15 cellular contexts compared by ENCODE assay signal in genomic region chr12:76874491-76875190, GRCh38. TPM values are rescaled to one million over a fixed set of nuclear protein-coding genes. Genes with fewer than 3 reads are reported as not detected.
A peak's percentile ranks its signal among the peaks of the same experiment; 100 is the strongest.
DNase-seq lines count a peak whose midpoint lies in the region; ATAC-seq and TF ChIP-seq lines count a peak whose summit lies in the region.
"Had no signal": no experiment of that assay in that cellular context is flagged by ENCODE, and none has a peak within 500 bp of the region (broad histone marks: within the 10 kb centered on the region; RNA-seq: fewer than 3 reads in every experiment).

No MANE protein-coding gene starts in this region.

- H3K9ac ChIP-seq in endodermal cell (ENCODE audit: extremely low read depth, low read length, poor library complexity, severe bottlenecking) = no peak overlapping the region
- H3K9ac ChIP-seq in mesendoderm (ENCODE audit: low read length) = no peak overlapping the region
- H3K9ac ChIP-seq: BLaER1 treated with 17β-estradiol and CSF1 and Interleukin-3, amounts not matched to agents 10 nM and 100 nM; SK-N-SH had no signal

- H3K4me1 ChIP-seq in endodermal cell (ENCODE audit: control insufficient read depth, insufficient read depth, low read length) (no peaks in the 10 kb centered on the region), mesendoderm (ENCODE audit: control insufficient read depth, low read depth, low read length) (peaks cover 5% of the 10 kb centered on the region), thoracic aorta (ENCODE audit: control insufficient read depth in 1 of 2, low read depth in 2 of 2) (peaks cover 8 to 72% of the 10 kb centered on the region in 2 donors)

- H3K79me2 ChIP-seq in mesendoderm (ENCODE audit: control insufficient read depth, insufficient read depth, low read length) = peaks cover 21% of the 10 kb centered on the region

- no peaks in the 10 kb centered on the region for H3K27me3 Mint-ChIP-seq in WTC11 (ENCODE audit: low read depth)
- H3K27me3 Mint-ChIP-seq in endodermal cell (ENCODE audit: insufficient read depth) = no peaks in the 10 kb centered on the region

- H3K36me3 Mint-ChIP-seq in WTC11 (no peaks in the 10 kb centered on the region), endodermal cell (ENCODE audit: low read depth) (no peaks in the 10 kb centered on the region)

- TF ChIP-seq CTCF in WTC11 (IDR thresholded peaks at IDR 0.05) = no peak
- TF ChIP-seq CTCF in endodermal cell (conservative IDR thresholded peaks at IDR 0.05) = no peak
- TF ChIP-seq CTCF in thoracic aorta (IDR thresholded peaks at IDR 0.05) = no peak

- H4K5ac ChIP-seq in mesendoderm (ENCODE audit: low read length) = no peak overlapping the region

- H4K8ac ChIP-seq in mesendoderm (ENCODE audit: low read depth, low read length) = no peak overlapping the region

- no peak overlapping the region for H3K18ac ChIP-seq in mesendoderm (ENCODE audit: low read length)

- H3K27me3 ChIP-seq in endodermal cell (ENCODE audit: control insufficient read depth, insufficient read depth, low read length, poor library complexity, severe bottlenecking) (no peaks in the 10 kb centered on the region), mesendoderm (ENCODE audit: insufficient read depth, low read length, poor library complexity) (no peaks in the 10 kb centered on the region), thoracic aorta (replicated peaks; ENCODE audit: insufficient read depth) (no peaks in the 10 kb centered on the region)

- no peak overlapping the region; the same call in 1 of the 2 replicates for H3K4me3 Mint-ChIP-seq in WTC11
- H3K4me3 Mint-ChIP-seq in endodermal cell = no peak overlapping the region
- H3K4me3 Mint-ChIP-seq: HFFc6 had no signal

- POLR2A ChIA-PET in WTC11 (lab: Charles Lee) = no interaction called here

- no peak overlapping the region for H2AK5ac ChIP-seq in mesendoderm (ENCODE audit: low read length)

- peak overlapping the region; percentile 20 for H3K56ac ChIP-seq in mesendoderm (ENCODE audit: low read length)

- H3K4me2 ChIP-seq in mesendoderm (ENCODE audit: low read length) = no peak overlapping the region
- H3K4me2 ChIP-seq: BLaER1 treated with 17β-estradiol and CSF1 and Interleukin-3, amounts not matched to agents 10 nM and 100 nM; SK-N-SH had no signal

- H3K9me3 ChIP-seq in endodermal cell (ENCODE audit: control insufficient read depth, low read length) = no peaks in the 10 kb centered on the region
- H3K9me3 ChIP-seq in thoracic aorta = no peaks in the 10 kb centered on the region
- H3K9me3 ChIP-seq: Caco-2, SK-N-SH had no signal

- no peak overlapping the region for H3K4me3 ChIP-seq in endodermal cell (ENCODE audit: low read length)
- H3K4me3 ChIP-seq in mesendoderm (ENCODE audit: low read length) = no peak overlapping the region
- H3K4me3 ChIP-seq in thoracic aorta = peak overlapping the region; percentile 13
- H3K4me3 ChIP-seq: BLaER1 treated with 17β-estradiol and CSF1 and Interleukin-3, amounts not matched to agents 10 nM and 100 nM; K562 had no signal

- no peak overlapping the region for H2BK15ac ChIP-seq in mesendoderm (replicated peaks; ENCODE audit: low read depth)

- H3K27ac Mint-ChIP-seq in WTC11 (peak overlapping the region; percentile 44), endodermal cell (no peak overlapping the region)
- H3K27ac Mint-ChIP-seq: HFFc6 had no signal

- CTCF ChIA-PET in WTC11 (lab: Charles Lee) = interaction anchor here (5.0 kb wide), 1 partner anchor 136 kb away, joined by 35 read pairs; no protein-coding TSS in a partner anchor

- H3K4me1 Mint-ChIP-seq in WTC11 (peaks cover 75% of the 10 kb centered on the region), endodermal cell (peaks cover 17% of the 10 kb centered on the region)

- H3K79me1 ChIP-seq in mesendoderm (ENCODE audit: low read length) = peaks cover 10% of the 10 kb centered on the region

- no peak overlapping the region for H3K4ac ChIP-seq in mesendoderm (ENCODE audit: low read depth, low read length)

- no peak overlapping the region for H3K23ac ChIP-seq in mesendoderm (ENCODE audit: low read length)

- 88 to 100% methylated on average over 4 to 9 of the region's 11 CpGs for WGBS in endodermal cell (ENCODE audit: insufficient coverage in 1 of 2, insufficient read length in 1 of 2), 2 experiments
- no CpG with 5 or more reads among the region's 11 CpGs for WGBS in mesendoderm (ENCODE audit: extremely low coverage, insufficient coverage, low lambda C conversion rate)

- H3K36me3 ChIP-seq in endodermal cell (ENCODE audit: control insufficient read depth, insufficient read depth, low read length) (no peaks in the 10 kb centered on the region), mesendoderm (ENCODE audit: control insufficient read depth, insufficient read depth, low read length) (no peaks in the 10 kb centered on the region), thoracic aorta (no peaks in the 10 kb centered on the region)

- no peaks in the 10 kb centered on the region for H3K9me3 Mint-ChIP-seq in WTC11
- no peaks in the 10 kb centered on the region for H3K9me3 Mint-ChIP-seq in endodermal cell
- H3K9me3 Mint-ChIP-seq: HFFc6 had no signal

- DNase-seq in WTC11 (ENCODE audit: low spot score) (peak; percentile 66), endodermal cell (peak; percentile 90), mesendoderm (peak; percentile 72), thoracic aorta (ENCODE audit: low spot score) (no peak), C1 segment of cervical spinal cord (lab: John Stamatoyannopoulos, UW) (no peak), LoVo (ENCODE audit: low spot score) (no peak)
- DNase-seq: Caco-2, HFFc6, NCI-H1092, NCI-H345, SK-N-SH had no signal

- no peak overlapping the region for H2BK120ac ChIP-seq in mesendoderm (ENCODE audit: low read depth, low read length)

- H3K27ac ChIP-seq in endodermal cell (ENCODE audit: low read depth, low read length) (no peak overlapping the region), mesendoderm (ENCODE audit: low read depth, low read length) (no peak overlapping the region), thoracic aorta (peak overlapping the region; percentile 28 to 39)
- H3K27ac ChIP-seq: BLaER1 treated with 17β-estradiol and CSF1 and Interleukin-3, amounts not matched to agents 10 nM and 100 nM had no signal

- ATAC-seq in WTC11 = no peak
- ATAC-seq in thoracic aorta (ENCODE audit: insufficient number of reproducible peaks, low FRiP score, low read depth) = no peak
- ATAC-seq in GM21737 (IDR thresholded peaks at IDR 0.05; ENCODE audit: unreplicated experiment) = no peak
- ATAC-seq: K562, Right ventricle myocardium inferior had no signal

- H2BK5ac ChIP-seq in mesendoderm (ENCODE audit: low read length) = no peak overlapping the region

TF ChIP-seq in WTC11, 78 proteins besides CTCF, POLR2A, EP300 and RAD21:
- TF ChIP-seq GRHL2 (CRISPR knock-in tag; IDR thresholded peaks at IDR 0.05; ENCODE audit: insufficient replicate concordance, severe bottlenecking) (no peak), MYBL2 (CRISPR knock-in tag; IDR thresholded peaks at IDR 0.05) (no peak), ZNF263 (CRISPR knock-in tag; IDR thresholded peaks at IDR 0.05; ENCODE audit: low read depth) (no peak), FOXJ3 (CRISPR knock-in tag; IDR thresholded peaks at IDR 0.05; ENCODE audit: borderline replicate concordance) (no peak), USF1 (CRISPR knock-in tag; IDR thresholded peaks at IDR 0.05) (no peak), SMAD3 (CRISPR knock-in tag; IDR thresholded peaks at IDR 0.05; ENCODE audit: borderline replicate concordance) (no peak), E2F5 (CRISPR knock-in tag; IDR thresholded peaks at IDR 0.05) (no peak), CREB1 (CRISPR knock-in tag; IDR thresholded peaks at IDR 0.05) (no peak)

RNA-seq across cellular contexts. Expression of gene CSRP2, which starts 4.2 kb away (rescaled TPM):
- total RNA-seq in WTC11 (2021) (157 to 179 TPM (median 176 TPM) in 3 replicates), endodermal cell (100 to 1,000 TPM in 1 of 2 donors, 10 to 100 TPM in 1; 74.7 to 121 TPM), thoracic aorta (10 to 100 TPM; 75.0 to 93.5 TPM)
- 266 TPM for polyA plus RNA-seq in endodermal cell (2013, experiment 1 of 2)
- polyA plus RNA-seq in endodermal cell (2013, experiment 2 of 2) = 273 TPM
- 112 TPM for polyA plus RNA-seq in mesendoderm (2013, experiment 1 of 2)
- polyA plus RNA-seq in mesendoderm (2013, experiment 2 of 2) = 111 TPM

Comparison
In these comparisons a context has a peak if more than half of its experiments do, and no peak if none do; other contexts are left out.
1. DNase-seq: peak in WTC11 (single experiment), endodermal cell (single experiment) and mesendoderm (single experiment); none in thoracic aorta (single experiment), C1 segment of cervical spinal cord (0 of 14) and LoVo (single experiment).
2. H3K27ac ChIP-seq: peak in thoracic aorta (2 of 2); none in endodermal cell (single experiment) and mesendoderm (single experiment).